Comparison of ENCODE assay signal across 19 cellular contexts in the genomic region with DNA sequence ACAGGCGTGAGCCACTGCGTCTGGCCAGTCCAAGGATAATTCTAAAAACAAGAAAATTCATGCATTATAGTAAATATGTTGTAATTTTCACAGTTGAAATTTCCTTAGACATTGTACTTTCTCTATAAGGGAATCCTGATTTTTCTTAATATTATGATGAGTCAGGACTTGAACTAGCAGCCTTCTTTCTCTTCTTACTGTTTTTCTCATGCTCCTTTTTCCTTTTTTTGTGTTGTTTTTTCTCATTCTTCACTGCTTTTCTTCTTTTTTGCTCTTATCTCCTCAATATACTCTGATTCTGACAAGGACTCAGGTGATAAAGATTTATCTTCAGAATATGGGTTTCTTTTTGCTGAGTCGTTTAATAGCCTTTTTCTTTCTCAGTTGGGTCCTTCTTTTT.
DNase-seq lines count a peak whose midpoint lies in the region; ATAC-seq and TF ChIP-seq lines count a peak whose summit lies in the region.
"Had no signal": no experiment of that assay in that cellular context is flagged by ENCODE, and none has a peak within 500 bp of the region (broad histone marks: within the 10 kb centered on the region; RNA-seq: fewer than 3 reads in every experiment).

No MANE protein-coding gene starts in this region.

- peaks cover 13% of the 10 kb centered on the region for H3K4me1 ChIP-seq in ACC112 (ENCODE audit: control insufficient read depth, insufficient read depth, low read length, unreplicated experiment)
- H3K4me1 ChIP-seq in HCT116 (ENCODE audit: control insufficient read depth in 1 of 2, insufficient read depth in 2 of 2, low read length in 2 of 2): peaks cover 16 to 26% of the 10 kb centered on the region in 2 experiments
- H3K4me1 ChIP-seq in PC-9 (replicated peaks; ENCODE audit: insufficient read depth): no peaks in the 10 kb centered on the region
- peaks cover 0 to 30% (median 5%) of the 10 kb centered on the region in 4 donors for H3K4me1 ChIP-seq in stomach
- H3K4me1 ChIP-seq: Peyer's patch had no signal

- no peaks in the 10 kb centered on the region for H3F3A ChIP-seq in PC-9 (ENCODE audit: insufficient read depth, low read depth)

- H3K9me3 Mint-ChIP-seq in nephron progenitor cell (peaks cover 6% of the 10 kb centered on the region), osteocyte (ENCODE audit: unreplicated experiment) (no peaks in the 10 kb centered on the region)
- H3K9me3 Mint-ChIP-seq: H9 had no signal

- no peaks in the 10 kb centered on the region for H3K36me3 Mint-ChIP-seq in nephron progenitor cell (ENCODE audit: low read depth)
- no peaks in the 10 kb centered on the region for H3K36me3 Mint-ChIP-seq in osteocyte (ENCODE audit: unreplicated experiment)
- H3K36me3 Mint-ChIP-seq: CD14-positive monocyte had no signal

- BruUV-seq in HCT116 (replicated peaks; lab: Mats Ljungman, UMichigan) (no TSS peak), PC-9 (replicated peaks; lab: Mats Ljungman, UMichigan) (no TSS peak)

- peak overlapping the region; percentile 91 for H3K4me2 ChIP-seq in HCT116 (ENCODE audit: low read length)
- no peak overlapping the region for H3K4me2 ChIP-seq in PC-9

- RAD21 ChIA-PET in HCT116 (lab: Charles Lee; ENCODE audit: low non-redundant PET in 1 of 2, low total read pairs in 2 of 2, uncharacterized antibody in 2 of 2, unreplicated experiment in 2 of 2): no interaction called here

- H3K9me3 ChIP-seq in HCT116 (ENCODE audit: control insufficient read depth in 1 of 2, insufficient read depth in 1 of 2, low read depth in 1 of 2, low read length in 2 of 2): no peaks in the 10 kb centered on the region
- no peaks in the 10 kb centered on the region for H3K9me3 ChIP-seq in PC-9 (ENCODE audit: insufficient read depth, low read depth)
- no peaks in the 10 kb centered on the region for H3K9me3 ChIP-seq in stomach
- H3K9me3 ChIP-seq: Peyer's patch had no signal

- H3K4me3 Mint-ChIP-seq in nephron progenitor cell (no peak overlapping the region), osteocyte (ENCODE audit: unreplicated experiment) (no peak overlapping the region)
- H3K4me3 Mint-ChIP-seq: H9 had no signal

- H3K36me3 ChIP-seq in ACC112 (ENCODE audit: insufficient read depth, low read length) (no peaks in the 10 kb centered on the region), HCT116 (ENCODE audit: control insufficient read depth in 1 of 2, insufficient read depth in 2 of 2, low read length in 2 of 2) (no peaks in the 10 kb centered on the region), PC-9 (ENCODE audit: low read depth) (no peaks in the 10 kb centered on the region), stomach (no peaks in the 10 kb centered on the region)
- H3K36me3 ChIP-seq: Peyer's patch had no signal

- H3K79me2 ChIP-seq in ACC112 (ENCODE audit: control insufficient read depth, insufficient read depth, low read length, unreplicated experiment): no peaks in the 10 kb centered on the region
- H3K79me2 ChIP-seq in HCT116 (ENCODE audit: insufficient read depth, low read length): no peaks in the 10 kb centered on the region
- no peaks in the 10 kb centered on the region for H3K79me2 ChIP-seq in PC-9 (ENCODE audit: low read depth)

- 73 to 86% (median 78%) methylated on average over 3 of the region's 3 CpGs for WGBS in stomach, 5 donors

- H3K27ac ChIP-seq in ACC112 (ENCODE audit: low read depth, low read length) (no peak overlapping the region), HCT116 (ENCODE audit: low read depth, low read length) (no peak overlapping the region), PC-9 (no peak overlapping the region), stomach (no peak overlapping the region)
- H3K27ac ChIP-seq: HL-60, Peyer's patch had no signal

- TF ChIP-seq CTCF in HCT116 (IDR thresholded peaks at IDR 0.05 in 2 of 3, conservative IDR thresholded peaks at IDR 0.05 in 1 of 3; ENCODE audit: borderline replicate concordance in 1 of 3, insufficient read depth in 1 of 3, low read depth in 2 of 3, low read length in 2 of 3) (no peak), PC-9 (conservative IDR thresholded peaks at IDR 0.05) (no peak), nephron progenitor cell (IDR thresholded peaks at IDR 0.05) (no peak), osteocyte (IDR thresholded peaks at IDR 0.05) (no peak), stomach (IDR thresholded peaks at IDR 0.05) (no peak)

- no peaks in the 10 kb centered on the region for H3K27me3 ChIP-seq in ACC112 (ENCODE audit: insufficient read depth, low read length)
- no peaks in the 10 kb centered on the region for H3K27me3 ChIP-seq in HCT116 (ENCODE audit: insufficient read depth, low read length)
- H3K27me3 ChIP-seq in PC-9 (ENCODE audit: insufficient read depth, low read depth): no peaks in the 10 kb centered on the region
- no peaks in the 10 kb centered on the region for H3K27me3 ChIP-seq in stomach
- H3K27me3 ChIP-seq: Peyer's patch had no signal

- ATAC-seq in HCT116: no peak
- no peak for ATAC-seq in GM18498 (IDR thresholded peaks at IDR 0.05; ENCODE audit: unreplicated experiment)
- ATAC-seq: Right ventricle myocardium inferior had no signal

- no peak overlapping the region for H3K9ac ChIP-seq in HCT116 (ENCODE audit: low read length)

- TF ChIP-seq POLR2A in HCT116 (IDR thresholded peaks at IDR 0.05; ENCODE audit: borderline replicate concordance, extremely low read depth, insufficient read depth, insufficient read length) (no peak), stomach (IDR thresholded peaks at IDR 0.05) (no peak)

- H3K4me3 ChIP-seq in ACC112 (ENCODE audit: low read depth, low read length): no peak overlapping the region
- no peak overlapping the region; a peak in 1 of 4 replicates for H3K4me3 ChIP-seq in HCT116 (replicated peaks in 1 of 2; ENCODE audit: low read depth in 1 of 2, low read length in 2 of 2)
- no peak overlapping the region for H3K4me3 ChIP-seq in PC-9
- H3K4me3 ChIP-seq in stomach: no peak overlapping the region

- DNase-seq in HCT116 (ENCODE audit: low read depth, low spot score) (no peak), PC-9 (no peak), nephron progenitor cell (no peak), osteocyte (ENCODE audit: extremely low spot score, unreplicated experiment) (no peak), stomach (no peak)
- DNase-seq in activated naive CD4-positive, alpha-beta T cell (lab: John Stamatoyannopoulos, UW): no peak
- DNase-seq: KBM-7, NCI-H1048, NCI-H1436 treated with DMSO at 0.1 percent for 48 hours, NCI-H2029 treated with DMSO at 0.1 percent for 48 hours, NCI-H2171 treated with DMSO at 0.1 percent for 48 hours, NCI-H748 treated with DMSO at 0.1 percent for 48 hours, Peyer's patch had no signal

- H3K4me1 Mint-ChIP-seq in nephron progenitor cell (peaks cover 31% of the 10 kb centered on the region), osteocyte (ENCODE audit: unreplicated experiment) (peaks cover 27% of the 10 kb centered on the region)

- POLR2A ChIA-PET in HCT116 (lab: Charles Lee) (no interaction called here), PC-9 (lab: Charles Lee; ENCODE audit: unreplicated experiment) (no interaction called here)

- no peak for TF ChIP-seq EP300 in stomach (IDR thresholded peaks at IDR 0.05)

- CTCF ChIA-PET in HCT116 (lab: Charles Lee) (interaction anchor here (0.8 to 3.5 kb wide), 5 partner anchors 48 to 656 kb away, joined by 3 to 17 read pairs (median 3); no protein-coding TSS in a partner anchor), PC-9 (lab: Charles Lee) (interaction anchor here (0.6 to 1.5 kb wide), 6 partner anchors 47 to 1000 kb away, joined by 3 to 9 read pairs (median 4); no protein-coding TSS in a partner anchor)

- H2AFZ ChIP-seq in ACC112 (ENCODE audit: low read length, unreplicated experiment) (peak overlapping the region; percentile 89), HCT116 (ENCODE audit: low read depth, low read length, poor library complexity, severe bottlenecking) (peak overlapping the region; percentile 100), PC-9 (0 out of 2 replicates have a peak overlapping the region, but pooled peaks have one; percentile 81)

- H3K9me2 ChIP-seq in HCT116 (ENCODE audit: insufficient read depth) (no peaks in the 10 kb centered on the region), PC-9 (ENCODE audit: insufficient read depth) (no peaks in the 10 kb centered on the region)

- H3K27me3 Mint-ChIP-seq in nephron progenitor cell (ENCODE audit: low read depth, poor library complexity) (no peaks in the 10 kb centered on the region), osteocyte (ENCODE audit: unreplicated experiment) (no peaks in the 10 kb centered on the region)

- H4K20me1 ChIP-seq in HCT116 (ENCODE audit: insufficient read depth) (no peaks in the 10 kb centered on the region), PC-9 (ENCODE audit: insufficient read depth) (no peaks in the 10 kb centered on the region)

- intact Hi-C loops in HCT116 (cut with micrococcal nuclease) (loop anchor here (5.0 kb wide), 1 partner anchor 242 kb away; no protein-coding TSS in a partner anchor), PC-9 (cut with micrococcal nuclease; ENCODE audit: unreplicated experiment) (loop anchor here (5.0 kb wide), 4 partner anchors 107 to 1217 kb away; partner anchors contain the start of gene RASSF8), stomach (cut with DNase I; ENCODE audit: low total_unique reads) (loop anchor here (10.0 kb wide), 1 partner anchor 589 kb away; no protein-coding TSS in a partner anchor)

- no peak for TF ChIP-seq RAD21 in HCT116 (IDR thresholded peaks at IDR 0.05; ENCODE audit: low read depth)

- H3K27ac Mint-ChIP-seq in nephron progenitor cell (peak overlapping the region; percentile 60), osteocyte (ENCODE audit: unreplicated experiment) (no peak overlapping the region)
- H3K27ac Mint-ChIP-seq: H9 had no signal

TF ChIP-seq in HCT116, 20 proteins besides CTCF, POLR2A, EP300 and RAD21:
- TF ChIP-seq ZNF274 (IDR thresholded peaks at IDR 0.05; ENCODE audit: low read depth, low read length) (no peak), FOSL1 (IDR thresholded peaks at IDR 0.05; ENCODE audit: low read depth) (no peak), POLR2AphosphoS5 (IDR thresholded peaks at IDR 0.05; ENCODE audit: low read depth, low read length) (no peak), TCF7L2 (IDR thresholded peaks at IDR 0.05; ENCODE audit: borderline replicate concordance, extremely low read depth, insufficient read depth, insufficient read length) (no peak), SRF (IDR thresholded peaks at IDR 0.05; ENCODE audit: low read depth) (no peak), CBX3 (IDR thresholded peaks at IDR 0.05; ENCODE audit: low read depth) (no peak), JUND (IDR thresholded peaks at IDR 0.05) (no peak)
